ENCODE assay signal across 1 cellular context in genomic region chr2:197258580-197258979, GRCh38.
TF ChIP-seq lines count a peak whose summit lies in the region.

No MANE protein-coding gene starts in this region.

TF ChIP-seq in WTC11, 78 proteins besides CTCF, POLR2A, EP300 and RAD21 (continued from another document):
- TF ChIP-seq ZNF532 (CRISPR knock-in tag; IDR thresholded peaks at IDR 0.05; ENCODE audit: borderline replicate concordance) = no peak
TF ChIP-seq in WTC11: peak in this region for 0.
